Comparison of ENCODE assay signal across 12 cellular contexts in genomic region chr2:53130441-53130943, GRCh38.
DNase-seq lines count a peak whose midpoint lies in the region; ATAC-seq and TF ChIP-seq lines count a peak whose summit lies in the region.
"Had no signal": no experiment of that assay in that cellular context is flagged by ENCODE, and none has a peak within 500 bp of the region (broad histone marks: within the 10 kb centered on the region; RNA-seq: fewer than 3 reads in every experiment).

No MANE protein-coding gene starts in this region.

- H3K4me1 ChIP-seq in A673 (ENCODE audit: insufficient read depth, low read length, poor library complexity, severe bottlenecking) (no peaks in the 10 kb centered on the region), GM23338 (ENCODE audit: insufficient read depth) (peaks cover 11% of the 10 kb centered on the region; the same call in 1 of the 2 replicates), SK-N-SH (ENCODE audit: control insufficient read depth in 1 of 2, insufficient read depth in 2 of 2, low read depth in 1 of 2, low read length in 1 of 2) (no peaks in the 10 kb centered on the region), colonic mucosa (no peaks in the 10 kb centered on the region)
- H3K4me1 ChIP-seq: heart right ventricle had no signal

- H2AFZ ChIP-seq in GM23338 (peak overlapping the region; percentile 23; the same call in 1 of the 2 replicates), SK-N-SH (ENCODE audit: low read depth) (peak overlapping the region; percentile 69; the same call in 1 of the 2 replicates)

- H3K36me3 Mint-ChIP-seq in GM23338 (ENCODE audit: low read depth): no peaks in the 10 kb centered on the region

- no peak for TF ChIP-seq RAD21 in SK-N-SH (IDR thresholded peaks at IDR 0.05; ENCODE audit: low read length)

- peaks cover 19% of the 10 kb centered on the region for H3K4me1 Mint-ChIP-seq in GM23338

- POLR2A ChIA-PET in A673 (lab: Charles Lee; ENCODE audit: low non-redundant PET) (no interaction called here), SK-N-SH (lab: Yijun Ruan, JAX) (no interaction called here)

- intact Hi-C loops in A673 (cut with micrococcal nuclease; ENCODE audit: unreplicated experiment): no loop called here
- intact Hi-C loops in colonic mucosa (cut with DNase I): no loop called here

- H3K27ac ChIP-seq in A673 (ENCODE audit: low read depth, low read length, poor library complexity, severe bottlenecking) (no peak overlapping the region), GM23338 (ENCODE audit: low read depth) (no peak overlapping the region), SK-N-SH (ENCODE audit: low read depth in 2 of 2, low read length in 1 of 2) (peak overlapping the region; percentile 28 to 52; a peak in 2 of 4 replicates), colonic mucosa (no peak overlapping the region)

- no peaks in the 10 kb centered on the region for H3K27me3 Mint-ChIP-seq in GM23338 (ENCODE audit: insufficient read depth, low read depth, poor library complexity)

- no peaks in the 10 kb centered on the region for H3K9me3 Mint-ChIP-seq in GM23338
- H3K9me3 Mint-ChIP-seq: activated T-cell treated with anti-CD3 and anti-CD28 coated beads, Interleukin-2, amount 50 U/mL, for 4 hours had no signal

- BruUV-seq in A673 (replicated peaks; lab: Mats Ljungman, UMichigan): no TSS peak

- CTCF ChIA-PET in A673 (lab: Charles Lee) (no interaction called here), SK-N-SH (lab: Yijun Ruan, JAX) (no interaction called here)

- H3F3A ChIP-seq in GM23338 (replicated peaks; ENCODE audit: low read depth) (no peaks in the 10 kb centered on the region), SK-N-SH (replicated peaks; ENCODE audit: insufficient read depth) (peaks cover 2% of the 10 kb centered on the region)

- H3K27me3 ChIP-seq in A673 (replicated peaks; ENCODE audit: insufficient read depth, low read depth, low read length, poor library complexity) (no peaks in the 10 kb centered on the region), GM23338 (ENCODE audit: insufficient read depth) (no peaks in the 10 kb centered on the region), SK-N-SH (ENCODE audit: insufficient read depth) (no peaks in the 10 kb centered on the region), colonic mucosa (no peaks in the 10 kb centered on the region)
- H3K27me3 ChIP-seq: heart right ventricle had no signal

- H3K9ac ChIP-seq in SK-N-SH (no peak overlapping the region), colonic mucosa (ENCODE audit: low read depth in 2 of 2, low read length in 2 of 2) (no peak overlapping the region)

- H3K9me3 ChIP-seq in A673 (ENCODE audit: low read depth, low read length, poor library complexity, severe bottlenecking) (no peaks in the 10 kb centered on the region), SK-N-SH (no peaks in the 10 kb centered on the region), colonic mucosa (no peaks in the 10 kb centered on the region)
- H3K9me3 ChIP-seq: heart right ventricle, mucosa of descending colon had no signal

- 39% methylated on average over 5 of the region's 5 CpGs for WGBS in SK-N-SH (ENCODE audit: low lambda C conversion rate)

- H3K4me3 Mint-ChIP-seq in GM23338: no peak overlapping the region
- H3K4me3 Mint-ChIP-seq: activated T-cell treated with anti-CD3 and anti-CD28 coated beads, Interleukin-2, amount 50 U/mL, for 4 hours had no signal

- H3K4me2 ChIP-seq in GM23338 (no peak overlapping the region), SK-N-SH (peak overlapping the region; percentile 43; the same call in 1 of the 2 replicates)

- H3K79me2 ChIP-seq in GM23338 (replicated peaks; ENCODE audit: insufficient read depth): no peaks in the 10 kb centered on the region
- no peaks in the 10 kb centered on the region for H3K79me2 ChIP-seq in SK-N-SH (ENCODE audit: insufficient read depth)

- ATAC-seq in GM23338 (no peak), HG03571 (IDR thresholded peaks at IDR 0.05; ENCODE audit: unreplicated experiment) (no peak)
- ATAC-seq: mucosa of descending colon had no signal

- DNase-seq in A673 (ENCODE audit: low spot score) (peak; percentile 3), GM23338 (ENCODE audit: low spot score) (no peak), SK-N-SH (no peak), foreskin fibroblast (peak; percentile 26 to 72), NCI-H2227 treated with DMSO at 0.1 percent for 48 hours (lab: John Stamatoyannopoulos, UW) (no peak), colonic mucosa (no peak)
- no peak for DNase-seq in activated CD4-positive, alpha-beta T cell treated with anti-CD3 and anti-CD28 coated beads, Interleukin-2, amount 50 U/mL, for 1 hour
- DNase-seq: activated T-cell treated with anti-CD3 and anti-CD28 coated beads, Interleukin-2, amount 50 U/mL, for 4 hours; heart right ventricle; mucosa of descending colon; NCI-H1436 treated with DMSO at 0.1 percent for 48 hours had no signal

- H3K36me3 ChIP-seq in A673 (ENCODE audit: insufficient read depth, low read length, poor library complexity, severe bottlenecking) (no peaks in the 10 kb centered on the region), GM23338 (ENCODE audit: insufficient read depth) (no peaks in the 10 kb centered on the region), SK-N-SH (replicated peaks in 1 of 2; ENCODE audit: control insufficient read depth in 1 of 2, insufficient read depth in 2 of 2, low read length in 1 of 2) (no peaks in the 10 kb centered on the region), colonic mucosa (no peaks in the 10 kb centered on the region)
- H3K36me3 ChIP-seq: heart right ventricle had no signal

- TF ChIP-seq EP300 in SK-N-SH (IDR thresholded peaks at IDR 0.05; ENCODE audit: borderline replicate concordance in 1 of 2, low read depth in 1 of 2, low read length in 1 of 2): no peak

- H3K27ac Mint-ChIP-seq in GM23338: no peak overlapping the region

- H3K4me3 ChIP-seq in A673 (ENCODE audit: low read depth, low read length, poor library complexity, severe bottlenecking): no peak overlapping the region
- no peak overlapping the region for H3K4me3 ChIP-seq in GM23338
- no peak overlapping the region for H3K4me3 ChIP-seq in SK-N-SH (ENCODE audit: low read depth in 2 of 2, low read length in 1 of 2)
- H3K4me3 ChIP-seq in foreskin fibroblast (ENCODE audit: low read depth in 1 of 2, low read length in 2 of 2): no peak overlapping the region
- H3K4me3 ChIP-seq in colonic mucosa: no peak overlapping the region
- H3K4me3 ChIP-seq: heart right ventricle, mucosa of descending colon had no signal

- no peak for TF ChIP-seq CTCF in A673 (conservative IDR thresholded peaks at IDR 0.05; ENCODE audit: low read depth, low read length)
- no peak for TF ChIP-seq CTCF in GM23338 (conservative IDR thresholded peaks at IDR 0.05; ENCODE audit: low read depth in 2 of 2)
- no peak for TF ChIP-seq CTCF in SK-N-SH (IDR thresholded peaks at IDR 0.05)
- TF ChIP-seq CTCF in foreskin fibroblast (IDR thresholded peaks at IDR 0.05; ENCODE audit: low read depth, low read length): no peak
- TF ChIP-seq CTCF in colonic mucosa (IDR thresholded peaks at IDR 0.05): no peak

- no peaks in the 10 kb centered on the region; the same call in 1 of the 2 replicates for H3K9me2 ChIP-seq in GM23338 (ENCODE audit: insufficient read depth)
- H3K9me2 ChIP-seq in SK-N-SH: no peaks in the 10 kb centered on the region

- no peaks in the 10 kb centered on the region for H4K20me1 ChIP-seq in GM23338 (replicated peaks; ENCODE audit: insufficient read depth)
- no peaks in the 10 kb centered on the region for H4K20me1 ChIP-seq in SK-N-SH (ENCODE audit: insufficient read depth)

TF ChIP-seq in SK-N-SH, 30 proteins besides CTCF, POLR2A, EP300 and RAD21 (continues in another document):
- no peak for TF ChIP-seq REST (IDR thresholded peaks at IDR 0.05; ENCODE audit: low read depth, low read length)
- TF ChIP-seq SMC3 (IDR thresholded peaks at IDR 0.05; ENCODE audit: low read depth, low read length): no peak
- TF ChIP-seq TEAD4 (IDR thresholded peaks at IDR 0.05; ENCODE audit: borderline replicate concordance, insufficient read depth): no peak
- no peak for TF ChIP-seq GATA2 (CRISPR knock-in tag; IDR thresholded peaks at IDR 0.05)
- no peak for TF ChIP-seq SIN3A (IDR thresholded peaks at IDR 0.05; ENCODE audit: borderline replicate concordance, low read depth, low read length)
- TF ChIP-seq FOXJ3 (CRISPR knock-in tag; IDR thresholded peaks at IDR 0.05): no peak
- TF ChIP-seq MXI1 (IDR thresholded peaks at IDR 0.05; ENCODE audit: low read depth, low read length): no peak
- no peak for TF ChIP-seq NRF1 (IDR thresholded peaks at IDR 0.05; ENCODE audit: low read depth, low read length)
- TF ChIP-seq RXRA (IDR thresholded peaks at IDR 0.05; ENCODE audit: borderline replicate concordance, low read depth): no peak
- TF ChIP-seq PBX3 (IDR thresholded peaks at IDR 0.05): no peak

Comparison
In these comparisons a context has a peak if more than half of its experiments do, and no peak if none do; other contexts are left out.
1. DNase-seq: peak in A673 (single experiment) and foreskin fibroblast (2 of 2); none in GM23338 (single experiment), SK-N-SH (single experiment), NCI-H2227 treated with DMSO at 0.1 percent for 48 hours (single experiment), activated CD4-positive, alpha-beta T cell treated with anti-CD3 and anti-CD28 coated beads, Interleukin-2, amount 50 U/mL, for 1 hour (single experiment) and colonic mucosa (single experiment).
2. H3K27ac ChIP-seq: peak in SK-N-SH (2 of 2); none in A673 (single experiment), GM23338 (single experiment) and colonic mucosa (single experiment).